1 cellular context compared by ENCODE assay signal in genomic region chr13:21365574-21365973, GRCh38.
TF ChIP-seq lines count a peak whose summit lies in the region.

No MANE protein-coding gene starts in this region.

TF ChIP-seq in GM23338, 12 proteins besides CTCF, POLR2A, EP300 and RAD21 (continued from another document):
- no peak for TF ChIP-seq REST (IDR thresholded peaks at IDR 0.05; ENCODE audit: unreplicated experiment)
TF ChIP-seq in GM23338: peak in this region for 0.
